1 cellular context compared by ENCODE assay signal in the genomic region with DNA sequence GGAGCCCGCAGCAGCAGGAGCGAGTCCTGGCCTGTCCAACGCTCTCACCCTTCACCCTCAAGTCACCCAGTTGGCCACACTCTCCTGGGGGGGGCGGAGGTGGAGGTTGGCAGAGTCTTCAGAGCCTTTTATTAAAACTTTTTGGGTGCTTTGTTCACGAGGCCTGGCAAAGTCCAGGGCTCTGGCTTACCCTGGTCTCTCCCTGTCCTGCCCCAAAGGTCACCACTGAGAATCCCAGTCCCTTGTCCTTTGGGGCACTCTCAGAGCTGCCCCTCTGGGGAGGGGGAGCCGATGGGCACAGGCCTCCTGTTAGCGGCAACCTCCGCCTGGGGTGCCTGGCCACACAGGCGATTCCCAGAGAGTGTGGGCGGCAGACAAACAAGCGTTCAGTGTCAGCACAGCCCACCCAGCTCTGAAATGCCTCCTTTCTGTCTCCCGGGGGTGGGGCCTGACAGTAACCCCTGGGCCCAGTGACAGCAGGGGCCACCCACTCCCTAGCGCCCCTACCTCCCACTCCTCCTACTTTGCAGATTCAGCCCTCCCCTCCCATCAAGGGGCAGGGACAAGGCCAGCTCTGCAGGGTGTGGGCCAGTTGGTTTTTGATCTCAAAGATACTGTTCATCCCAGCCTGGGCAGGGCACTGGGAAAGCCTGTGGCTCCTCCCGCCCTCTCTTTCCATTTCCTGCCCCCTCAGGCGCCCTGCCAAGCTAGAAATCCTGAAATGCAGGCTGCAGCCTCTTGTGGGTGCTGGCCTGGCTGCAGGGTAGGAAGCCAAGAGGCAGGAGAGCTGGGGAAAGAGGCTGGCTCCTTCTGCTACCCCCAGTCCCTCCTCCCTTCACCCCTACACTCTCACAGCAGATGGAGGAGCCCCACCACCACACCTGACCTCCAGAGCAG.
TF ChIP-seq lines count a peak whose summit lies in the region.

No MANE protein-coding gene starts in this region.

TF ChIP-seq in liver, 16 proteins besides CTCF, POLR2A, EP300 and RAD21 (continued from another document):
- TF ChIP-seq HNF4G (IDR thresholded peaks at IDR 0.05) (no peak), ATF3 (IDR thresholded peaks at IDR 0.05) (no peak), FOXA2 (IDR thresholded peaks at IDR 0.05) (no peak), NR2F2 (IDR thresholded peaks at IDR 0.05) (no peak), FOXA1 (IDR thresholded peaks at IDR 0.05) (no peak), HNF4A (conservative IDR thresholded peaks at IDR 0.05) (peak; percentile 53 to 72), MAX (IDR thresholded peaks at IDR 0.05) (no peak), ZBTB33 (IDR thresholded peaks at IDR 0.05) (no peak), TAF1 (conservative IDR thresholded peaks at IDR 0.05) (no peak), EGR1 (IDR thresholded peaks at IDR 0.05; ENCODE audit: low read depth in 2 of 2) (peak in 1 of 2 donors; percentile 53), JUND (IDR thresholded peaks at IDR 0.05) (no peak), YY1 (IDR thresholded peaks at IDR 0.05) (peak; percentile 38), RXRA (IDR thresholded peaks at IDR 0.05) (peak; percentile 47 to 70), GABPA (IDR thresholded peaks at IDR 0.05 in 1 of 2, conservative IDR thresholded peaks at IDR 0.05 in 1 of 2) (no peak)
